Comparison of ENCODE assay signal across 1 cellular context in the genomic region with DNA sequence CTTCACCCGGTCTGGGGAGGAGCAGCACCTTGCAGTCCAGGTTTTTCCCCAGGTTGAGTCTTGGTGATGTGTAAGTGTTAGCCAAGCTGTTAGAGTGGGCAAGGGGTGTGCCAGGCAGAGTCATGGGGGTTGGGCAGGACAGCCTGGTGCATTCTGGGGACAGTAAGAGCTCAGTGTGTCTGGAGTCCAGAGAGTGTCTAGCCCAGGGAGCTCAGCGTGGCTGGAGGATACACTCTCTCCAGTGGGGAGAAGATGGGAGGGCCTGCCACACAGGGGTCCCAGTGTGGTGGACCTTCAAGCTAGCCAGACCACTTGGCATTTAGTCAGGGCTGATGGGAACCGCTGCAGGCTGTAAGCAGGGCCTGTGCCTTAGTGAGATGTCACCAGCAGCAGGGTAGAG.
TF ChIP-seq lines count a peak whose summit lies in the region.

No MANE protein-coding gene starts in this region.

TF ChIP-seq in WTC11, 78 proteins besides CTCF, POLR2A, EP300 and RAD21:
- TF ChIP-seq, protein P1, sequence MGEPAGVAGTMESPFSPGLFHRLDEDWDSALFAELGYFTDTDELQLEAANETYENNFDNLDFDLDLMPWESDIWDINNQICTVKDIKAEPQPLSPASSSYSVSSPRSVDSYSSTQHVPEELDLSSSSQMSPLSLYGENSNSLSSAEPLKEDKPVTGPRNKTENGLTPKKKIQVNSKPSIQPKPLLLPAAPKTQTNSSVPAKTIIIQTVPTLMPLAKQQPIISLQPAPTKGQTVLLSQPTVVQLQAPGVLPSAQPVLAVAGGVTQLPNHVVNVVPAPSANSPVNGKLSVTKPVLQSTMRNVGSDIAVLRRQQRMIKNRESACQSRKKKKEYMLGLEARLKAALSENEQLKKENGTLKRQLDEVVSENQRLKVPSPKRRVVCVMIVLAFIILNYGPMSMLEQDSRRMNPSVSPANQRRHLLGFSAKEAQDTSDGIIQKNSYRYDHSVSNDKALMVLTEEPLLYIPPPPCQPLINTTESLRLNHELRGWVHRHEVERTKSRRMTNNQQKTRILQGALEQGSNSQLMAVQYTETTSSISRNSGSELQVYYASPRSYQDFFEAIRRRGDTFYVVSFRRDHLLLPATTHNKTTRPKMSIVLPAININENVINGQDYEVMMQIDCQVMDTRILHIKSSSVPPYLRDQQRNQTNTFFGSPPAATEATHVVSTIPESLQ (CRISPR knock-in tag; IDR thresholded peaks at IDR 0.05) = no peak
- TF ChIP-seq, protein P2, sequence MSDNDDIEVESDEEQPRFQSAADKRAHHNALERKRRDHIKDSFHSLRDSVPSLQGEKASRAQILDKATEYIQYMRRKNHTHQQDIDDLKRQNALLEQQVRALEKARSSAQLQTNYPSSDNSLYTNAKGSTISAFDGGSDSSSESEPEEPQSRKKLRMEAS (CRISPR knock-in tag; IDR thresholded peaks at IDR 0.05) = no peak
- TF ChIP-seq, protein P3, sequence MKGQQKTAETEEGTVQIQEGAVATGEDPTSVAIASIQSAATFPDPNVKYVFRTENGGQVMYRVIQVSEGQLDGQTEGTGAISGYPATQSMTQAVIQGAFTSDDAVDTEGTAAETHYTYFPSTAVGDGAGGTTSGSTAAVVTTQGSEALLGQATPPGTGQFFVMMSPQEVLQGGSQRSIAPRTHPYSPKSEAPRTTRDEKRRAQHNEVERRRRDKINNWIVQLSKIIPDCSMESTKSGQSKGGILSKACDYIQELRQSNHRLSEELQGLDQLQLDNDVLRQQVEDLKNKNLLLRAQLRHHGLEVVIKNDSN (CRISPR knock-in tag; IDR thresholded peaks at IDR 0.05) = no peak
- TF ChIP-seq, protein P4, sequence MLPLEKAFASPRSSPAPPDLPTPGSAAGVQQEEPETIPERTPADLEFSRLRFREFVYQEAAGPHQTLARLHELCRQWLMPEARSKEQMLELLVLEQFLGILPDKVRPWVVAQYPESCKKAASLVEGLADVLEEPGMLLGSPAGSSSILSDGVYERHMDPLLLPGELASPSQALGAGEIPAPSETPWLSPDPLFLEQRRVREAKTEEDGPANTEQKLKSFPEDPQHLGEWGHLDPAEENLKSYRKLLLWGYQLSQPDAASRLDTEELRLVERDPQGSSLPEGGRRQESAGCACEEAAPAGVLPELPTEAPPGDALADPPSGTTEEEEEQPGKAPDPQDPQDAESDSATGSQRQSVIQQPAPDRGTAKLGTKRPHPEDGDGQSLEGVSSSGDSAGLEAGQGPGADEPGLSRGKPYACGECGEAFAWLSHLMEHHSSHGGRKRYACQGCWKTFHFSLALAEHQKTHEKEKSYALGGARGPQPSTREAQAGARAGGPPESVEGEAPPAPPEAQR (CRISPR knock-in tag; IDR thresholded peaks at IDR 0.05) = no peak
- TF ChIP-seq, protein P5, sequence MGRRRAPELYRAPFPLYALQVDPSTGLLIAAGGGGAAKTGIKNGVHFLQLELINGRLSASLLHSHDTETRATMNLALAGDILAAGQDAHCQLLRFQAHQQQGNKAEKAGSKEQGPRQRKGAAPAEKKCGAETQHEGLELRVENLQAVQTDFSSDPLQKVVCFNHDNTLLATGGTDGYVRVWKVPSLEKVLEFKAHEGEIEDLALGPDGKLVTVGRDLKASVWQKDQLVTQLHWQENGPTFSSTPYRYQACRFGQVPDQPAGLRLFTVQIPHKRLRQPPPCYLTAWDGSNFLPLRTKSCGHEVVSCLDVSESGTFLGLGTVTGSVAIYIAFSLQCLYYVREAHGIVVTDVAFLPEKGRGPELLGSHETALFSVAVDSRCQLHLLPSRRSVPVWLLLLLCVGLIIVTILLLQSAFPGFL (CRISPR knock-in tag; IDR thresholded peaks at IDR 0.05; ENCODE audit: borderline replicate concordance) = no peak
- no peak for TF ChIP-seq ZNF219 (CRISPR knock-in tag; IDR thresholded peaks at IDR 0.05; ENCODE audit: borderline replicate concordance)
- TF ChIP-seq FOXP1 (CRISPR knock-in tag; IDR thresholded peaks at IDR 0.05; ENCODE audit: borderline replicate concordance) = no peak
- TF ChIP-seq, protein P6, sequence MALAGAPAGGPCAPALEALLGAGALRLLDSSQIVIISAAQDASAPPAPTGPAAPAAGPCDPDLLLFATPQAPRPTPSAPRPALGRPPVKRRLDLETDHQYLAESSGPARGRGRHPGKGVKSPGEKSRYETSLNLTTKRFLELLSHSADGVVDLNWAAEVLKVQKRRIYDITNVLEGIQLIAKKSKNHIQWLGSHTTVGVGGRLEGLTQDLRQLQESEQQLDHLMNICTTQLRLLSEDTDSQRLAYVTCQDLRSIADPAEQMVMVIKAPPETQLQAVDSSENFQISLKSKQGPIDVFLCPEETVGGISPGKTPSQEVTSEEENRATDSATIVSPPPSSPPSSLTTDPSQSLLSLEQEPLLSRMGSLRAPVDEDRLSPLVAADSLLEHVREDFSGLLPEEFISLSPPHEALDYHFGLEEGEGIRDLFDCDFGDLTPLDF (CRISPR knock-in tag; IDR thresholded peaks at IDR 0.05) = no peak
- TF ChIP-seq, protein P7, sequence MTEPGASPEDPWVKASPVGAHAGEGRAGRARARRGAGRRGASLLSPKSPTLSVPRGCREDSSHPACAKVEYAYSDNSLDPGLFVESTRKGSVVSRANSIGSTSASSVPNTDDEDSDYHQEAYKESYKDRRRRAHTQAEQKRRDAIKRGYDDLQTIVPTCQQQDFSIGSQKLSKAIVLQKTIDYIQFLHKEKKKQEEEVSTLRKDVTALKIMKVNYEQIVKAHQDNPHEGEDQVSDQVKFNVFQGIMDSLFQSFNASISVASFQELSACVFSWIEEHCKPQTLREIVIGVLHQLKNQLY (CRISPR knock-in tag; IDR thresholded peaks at IDR 0.05) = no peak
- no peak for TF ChIP-seq ZNF281 (CRISPR knock-in tag; IDR thresholded peaks at IDR 0.05)
- TF ChIP-seq, protein P8, sequence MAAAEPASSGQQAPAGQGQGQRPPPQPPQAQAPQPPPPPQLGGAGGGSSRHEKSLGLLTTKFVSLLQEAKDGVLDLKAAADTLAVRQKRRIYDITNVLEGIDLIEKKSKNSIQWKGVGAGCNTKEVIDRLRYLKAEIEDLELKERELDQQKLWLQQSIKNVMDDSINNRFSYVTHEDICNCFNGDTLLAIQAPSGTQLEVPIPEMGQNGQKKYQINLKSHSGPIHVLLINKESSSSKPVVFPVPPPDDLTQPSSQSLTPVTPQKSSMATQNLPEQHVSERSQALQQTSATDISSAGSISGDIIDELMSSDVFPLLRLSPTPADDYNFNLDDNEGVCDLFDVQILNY (CRISPR knock-in tag; IDR thresholded peaks at IDR 0.05) = no peak
- TF ChIP-seq MXD4 (CRISPR knock-in tag; IDR thresholded peaks at IDR 0.05; ENCODE audit: borderline replicate concordance) = no peak
- no peak for TF ChIP-seq SMAD3 (CRISPR knock-in tag; IDR thresholded peaks at IDR 0.05; ENCODE audit: borderline replicate concordance)
- TF ChIP-seq SMAD4 (CRISPR knock-in tag; IDR thresholded peaks at IDR 0.05) = no peak
- no peak for TF ChIP-seq ZNF512 (CRISPR knock-in tag; IDR thresholded peaks at IDR 0.05; ENCODE audit: borderline replicate concordance)
